16 cellular contexts compared by ENCODE assay signal in genomic region chr21:14531927-14532326, GRCh38. TPM values are rescaled to one million over a fixed set of nuclear protein-coding genes. Genes with fewer than 3 reads are reported as not detected.
A peak's percentile ranks its signal among the peaks of the same experiment; 100 is the strongest.
DNase-seq lines count a peak whose midpoint lies in the region; ATAC-seq and TF ChIP-seq lines count a peak whose summit lies in the region.
"Had no signal": no experiment of that assay in that cellular context is flagged by ENCODE, and none has a peak within 500 bp of the region (broad histone marks: within the 10 kb centered on the region; RNA-seq: fewer than 3 reads in every experiment).

No MANE protein-coding gene starts in this region.

- peaks cover 70% of the 10 kb centered on the region for H3K36me3 Mint-ChIP-seq in T-helper 2 cell treated with Interferon-gamma antibody and Interleukin-4, amounts not matched to agents 5 μg/mL and 100 μg/mL, for 36 hours (ENCODE audit: low read depth)
- H3K36me3 Mint-ChIP-seq in activated CD4-positive, alpha-beta memory T cell treated with anti-CD3 and anti-CD28 coated beads, Interleukin-2, amount 10 ng/mL, durations not matched to agents 7 days and 5 days (ENCODE audit: low read depth), result peaks cover 49% of the 10 kb centered on the region
- H3K36me3 Mint-ChIP-seq in natural killer cell, result no peaks in the 10 kb centered on the region

- no peak overlapping the region for H3K27ac ChIP-seq in psoas muscle

- WGBS in psoas muscle, 3 donors, result 49 to 51% (median 50%) methylated on average over 3 of the region's 3 CpGs

- no peak for DNase-seq in T-helper 2 cell treated with Interferon-gamma antibody and Interleukin-4, amounts not matched to agents 5 μg/mL and 100 μg/mL, for 36 hours (ENCODE audit: low spot score)
- DNase-seq in T-helper 2 cell (no peak), GM12865 (ENCODE audit: low read depth) (no peak), natural killer cell (no peak), psoas muscle (no peak), GDM1 (lab: John Stamatoyannopoulos, UW) (no peak), NCI-H446 treated with DMSO at 0.1 percent for 48 hours (lab: John Stamatoyannopoulos, UW) (no peak)
- DNase-seq in activated CD4-positive, alpha-beta memory T cell treated with anti-CD3 and anti-CD28 coated beads, Interleukin-2, amount 10 ng/mL, durations not matched to agents 7 days and 5 days, result no peak
- DNase-seq: 8988T; activated CD8-positive, alpha-beta memory T cell treated with anti-CD3 and anti-CD28 coated beads, Interleukin-2, amount 50 U/mL, for 4 hours; hypothalamus; left colon; NCI-H1092 treated with DMSO at 0.1 percent for 48 hours; NCI-H226 had no signal

- no peaks in the 10 kb centered on the region for H3K27me3 ChIP-seq in psoas muscle (ENCODE audit: insufficient read depth in 3 of 3, low read length in 2 of 3)

- H3K27ac Mint-ChIP-seq in T-helper 2 cell treated with Interferon-gamma antibody and Interleukin-4, amounts not matched to agents 5 μg/mL and 100 μg/mL, for 36 hours, result peak overlapping the region; percentile 79
- peak overlapping the region; percentile 64 for H3K27ac Mint-ChIP-seq in activated CD4-positive, alpha-beta memory T cell treated with anti-CD3 and anti-CD28 coated beads, Interleukin-2, amount 10 ng/mL, durations not matched to agents 7 days and 5 days
- H3K27ac Mint-ChIP-seq in natural killer cell, result peak overlapping the region; percentile 17 to 69

- ATAC-seq in natural killer cell (no peak), psoas muscle (no peak)
- ATAC-seq: left colon had no signal

- no peak for TF ChIP-seq CTCF in GM12865 (IDR thresholded peaks at IDR 0.05; ENCODE audit: insufficient read depth, low read depth, low read length, missing control alignments)
- no peak for TF ChIP-seq CTCF in natural killer cell (IDR thresholded peaks at IDR 0.05)
- TF ChIP-seq CTCF in psoas muscle (IDR thresholded peaks at IDR 0.05), result no peak

- H3K4me3 ChIP-seq in GM12865 (ENCODE audit: low read depth, low read length) (peak overlapping the region; percentile 17; the same call in 1 of the 2 replicates), psoas muscle (no peak overlapping the region)

- no peaks in the 10 kb centered on the region for H3K36me3 ChIP-seq in psoas muscle (ENCODE audit: insufficient read depth in 1 of 2, low read depth in 1 of 2)

- peak overlapping the region; percentile 59 for H3K4me3 Mint-ChIP-seq in T-helper 2 cell treated with Interferon-gamma antibody and Interleukin-4, amounts not matched to agents 5 μg/mL and 100 μg/mL, for 36 hours
- H3K4me3 Mint-ChIP-seq in activated CD4-positive, alpha-beta memory T cell treated with anti-CD3 and anti-CD28 coated beads, Interleukin-2, amount 10 ng/mL, durations not matched to agents 7 days and 5 days, result peak overlapping the region; percentile 26
- peak overlapping the region; percentile 17 for H3K4me3 Mint-ChIP-seq in natural killer cell

- POLR2A ChIA-PET in activated CD4-positive, alpha-beta memory T cell treated with anti-CD3 and anti-CD28 coated beads, Interleukin-2, amount 10 ng/mL, durations not matched to agents 7 days and 5 days (lab: Charles Lee), result interaction anchor here (1.0 to 16.2 kb wide), 5 partner anchors 9 to 205 kb away, joined by 3 to 196 read pairs (median 6); partner anchors contain the start of gene SAMSN1

- no peaks in the 10 kb centered on the region for H3K27me3 Mint-ChIP-seq in T-helper 2 cell treated with Interferon-gamma antibody and Interleukin-4, amounts not matched to agents 5 μg/mL and 100 μg/mL, for 36 hours (ENCODE audit: low read depth)
- no peaks in the 10 kb centered on the region for H3K27me3 Mint-ChIP-seq in activated CD4-positive, alpha-beta memory T cell treated with anti-CD3 and anti-CD28 coated beads, Interleukin-2, amount 10 ng/mL, durations not matched to agents 7 days and 5 days
- no peaks in the 10 kb centered on the region for H3K27me3 Mint-ChIP-seq in natural killer cell (ENCODE audit: low read depth in 2 of 2)

- peaks cover 20% of the 10 kb centered on the region for H3K9me3 Mint-ChIP-seq in T-helper 2 cell treated with Interferon-gamma antibody and Interleukin-4, amounts not matched to agents 5 μg/mL and 100 μg/mL, for 36 hours
- H3K9me3 Mint-ChIP-seq in activated CD4-positive, alpha-beta memory T cell treated with anti-CD3 and anti-CD28 coated beads, Interleukin-2, amount 10 ng/mL, durations not matched to agents 7 days and 5 days, result peaks cover 16% of the 10 kb centered on the region
- H3K9me3 Mint-ChIP-seq in natural killer cell, result peaks cover 0 to under 1% of the 10 kb centered on the region in 2 donors

- H3K9me3 ChIP-seq in psoas muscle, result no peaks in the 10 kb centered on the region

- intact Hi-C loops in natural killer cell (cut with micrococcal nuclease) (loop anchor here (10.0 kb wide), 1 partner anchor 1203 kb away; no protein-coding TSS in a partner anchor), psoas muscle (cut with DNase I) (no loop called here)

- peaks cover 63% of the 10 kb centered on the region for H3K4me1 Mint-ChIP-seq in T-helper 2 cell treated with Interferon-gamma antibody and Interleukin-4, amounts not matched to agents 5 μg/mL and 100 μg/mL, for 36 hours (ENCODE audit: low read depth)
- peaks cover 78% of the 10 kb centered on the region for H3K4me1 Mint-ChIP-seq in activated CD4-positive, alpha-beta memory T cell treated with anti-CD3 and anti-CD28 coated beads, Interleukin-2, amount 10 ng/mL, durations not matched to agents 7 days and 5 days
- peaks cover 48 to 53% of the 10 kb centered on the region in 2 donors for H3K4me1 Mint-ChIP-seq in natural killer cell

- CTCF ChIA-PET in activated CD4-positive, alpha-beta memory T cell treated with anti-CD3 and anti-CD28 coated beads, Interleukin-2, amount 10 ng/mL, durations not matched to agents 7 days and 5 days (lab: Charles Lee), result interaction anchor here (0.8 to 2.1 kb wide), 2 partner anchors 9 to 206 kb away, joined by 5 to 6 read pairs; no protein-coding TSS in a partner anchor

- no peaks in the 10 kb centered on the region for H3K4me1 ChIP-seq in psoas muscle

RNA-seq across cellular contexts. Expression of gene SAMSN1, which starts 14.2 kb away (rescaled TPM):
- 10 to 100 TPM; 87.1 to 91.0 TPM for total RNA-seq in activated CD4-positive, alpha-beta memory T cell treated with anti-CD3 and anti-CD28 coated beads, Interleukin-2, amount 10 ng/mL, durations not matched to agents 7 days and 5 days
- total RNA-seq in natural killer cell (100 to 1,000 TPM in 1 of 3 donors, 10 to 100 TPM in 2; 17.7 to 101 (median 18.2) TPM), psoas muscle (1 to 10 TPM in 1 of 4 donors, under 1 TPM in 3; 0.65 to 1.8 (median 0.85) TPM)
- under 1 TPM; 0.31 to 0.58 (median 0.53) TPM for polyA plus RNA-seq in psoas muscle
- total RNA-seq: myocyte, SK-MEL-5 had no signal

Comparison
In these comparisons a context has a peak if more than half of its experiments do, and no peak if none do; other contexts are left out.
1. RNA of gene SAMSN1, which starts 14.2 kb away (total RNA-seq): 87.1 to 91.0 TPM in activated CD4-positive, alpha-beta memory T cell treated with anti-CD3 and anti-CD28 coated beads, Interleukin-2, amount 10 ng/mL, durations not matched to agents 7 days and 5 days and 17.7 to 101 TPM in natural killer cell; 0.65 to 1.8 TPM in psoas muscle; every median in the first group is over 4 times any median in the second.
2. Peak in every context shown above with its lines, with median percentiles within 50 percentile points of each other: H3K27ac Mint-ChIP-seq and H3K4me3 Mint-ChIP-seq.